16 cellular contexts compared by ENCODE assay signal in genomic region chr2:54872783-54873182, GRCh38.
"Had no signal": no experiment of that assay in that cellular context is flagged by ENCODE, and none has a peak within 500 bp of the region (broad histone marks: within the 10 kb centered on the region; RNA-seq: fewer than 3 reads in every experiment).

No MANE protein-coding gene starts in this region.

- H3K36me3 Mint-ChIP-seq: activated naive CD8-positive, alpha-beta T cell had no signal

- H3K27me3 Mint-ChIP-seq: activated B cell treated with CpG ODN at 0.5 μM for 24 hours; activated naive CD8-positive, alpha-beta T cell had no signal

- H3K27ac Mint-ChIP-seq: activated B cell treated with CpG ODN at 0.5 μM for 24 hours; activated CD4-positive, alpha-beta T cell treated with anti-CD3 and anti-CD28 coated beads, Interleukin-2, amount 10 ng/mL, durations not matched to agents 24 days and 14 days; activated CD8-positive, alpha-beta T cell treated with anti-CD3 and anti-CD28 coated beads, Interleukin-2, amount 10 ng/mL, durations not matched to agents 7 days and 5 days; activated naive CD8-positive, alpha-beta T cell had no signal

- H3K4me1 Mint-ChIP-seq: activated CD4-positive, alpha-beta T cell treated with anti-CD3 and anti-CD28 coated beads, Interleukin-2, amount 10 ng/mL, durations not matched to agents 24 days and 14 days had no signal

- H3K4me3 Mint-ChIP-seq: activated B cell treated with CpG ODN at 0.5 μM for 24 hours; activated CD4-positive, alpha-beta T cell treated with anti-CD3 and anti-CD28 coated beads, Interleukin-2, amount 10 ng/mL, durations not matched to agents 24 days and 14 days; activated CD8-positive, alpha-beta T cell treated with anti-CD3 and anti-CD28 coated beads, Interleukin-2, amount 10 ng/mL, durations not matched to agents 7 days and 5 days; activated naive CD8-positive, alpha-beta T cell had no signal

- H3K9me3 Mint-ChIP-seq: activated B cell treated with CpG ODN at 0.5 μM for 24 hours; activated CD4-positive, alpha-beta T cell treated with anti-CD3 and anti-CD28 coated beads, Interleukin-2, amount 10 ng/mL, durations not matched to agents 24 days and 14 days had no signal

- ATAC-seq: activated CD8-positive, alpha-beta T cell treated with anti-CD3 and anti-CD28 coated beads, Interleukin-2, amount 10 ng/mL, durations not matched to agents 7 days and 5 days; esophagus mucosa; left ventricle myocardium superior; sciatic nerve had no signal

- DNase-seq: activated B cell treated with CpG ODN at 0.5 μM for 24 hours; activated CD8-positive, alpha-beta memory T cell treated with anti-CD3 and anti-CD28 coated beads, Interleukin-2, amount 50 U/mL, for 4 hours; activated CD8-positive, alpha-beta T cell treated with anti-CD3 and anti-CD28 coated beads, Interleukin-2, amount 10 ng/mL, durations not matched to agents 7 days and 5 days; activated gamma-delta T cell treated with Interleukin-2 at 50 U/mL for 16 hours; amniotic stem cell; caudate nucleus; kidney; left ventricle myocardium superior; mesenchymal stem cell; spleen; stomach; testis had no signal
